In genomic region chrX:12976819-12977758, GRCh38 we compare ENCODE assay signal across 8 cellular contexts. TPM values are rescaled to one million over a fixed set of nuclear protein-coding genes. Genes with fewer than 3 reads are reported as not detected.
DNase-seq lines count a peak whose midpoint lies in the region; ATAC-seq and TF ChIP-seq lines count a peak whose summit lies in the region.
"Not testable (repeated sequence)": the region's sequence is repeated elsewhere in the genome, so short reads cannot be mapped to it uniquely, and the experiment has no call there.

No MANE protein-coding gene starts in this region.

- H3K27me3 ChIP-seq in adrenal gland; right lobe of liver; prostate gland (replicated peaks; ENCODE audit: insufficient read depth); vagina: not testable (repeated sequence)

- not testable (repeated sequence) for H3K9me3 Mint-ChIP-seq in T-cell

- peak in 1 of 2 donors; percentile 4 for TF ChIP-seq POLR2A in adrenal gland (IDR thresholded peaks at IDR 0.05)
- TF ChIP-seq POLR2A in right lobe of liver (IDR thresholded peaks at IDR 0.05); prostate gland (IDR thresholded peaks at IDR 0.05); vagina (IDR thresholded peaks at IDR 0.05): not testable (repeated sequence)

- CTCF ChIA-PET in T-cell (lab: Charles Lee) = interaction anchor here (0.6 to 4.2 kb wide), 7 partner anchors 7 to 116 kb away, joined by 3 to 22 read pairs (median 8); no protein-coding TSS in a partner anchor

- H3K4me1 Mint-ChIP-seq in T-cell = peaks cover 32 to 74% (median 43%) of the 10 kb centered on the region in 3 donors

- not testable (repeated sequence) for H3K27me3 Mint-ChIP-seq in T-cell

- intact Hi-C loops in adrenal gland (cut with DNase I); right lobe of liver (cut with DNase I); prostate gland (cut with DNase I): not testable (repeated sequence)
- intact Hi-C loops in vagina (cut with DNase I) = loop anchor here (10.0 kb wide), 1 partner anchor 118 kb away; no protein-coding TSS in a partner anchor

- TF ChIP-seq CTCF in adrenal gland (IDR thresholded peaks at IDR 0.05); epithelial cell of esophagus (IDR thresholded peaks at IDR 0.05; ENCODE audit: insufficient read depth, low read depth, low read length, missing control alignments); right lobe of liver (IDR thresholded peaks at IDR 0.05); prostate gland (IDR thresholded peaks at IDR 0.05); vagina (IDR thresholded peaks at IDR 0.05): not testable (repeated sequence)

- peaks cover 31% of the 10 kb centered on the region for H3K36me3 Mint-ChIP-seq in T-cell

- peaks cover 30% of the 10 kb centered on the region for H3K36me3 ChIP-seq in KOPT-K1 (ENCODE audit: insufficient read depth, low read length)
- H3K36me3 ChIP-seq in adrenal gland (replicated peaks in 1 of 2); right lobe of liver; prostate gland; vagina: not testable (repeated sequence)

- not testable (repeated sequence) for DNase-seq in T-cell; adrenal gland; right lobe of liver; prostate gland (ENCODE audit: low spot score); vagina (ENCODE audit: extremely low spot score in 2 of 2)
- DNase-seq in epithelial cell of esophagus (ENCODE audit: low read depth) = peak; percentile 9

- H3K4me3 ChIP-seq in GM08714 (ENCODE audit: low read length) (peak overlapping the region; percentile 74), adrenal gland (peak overlapping the region in 1 of 4 donors; percentile 68), epithelial cell of esophagus (ENCODE audit: low read length) (peak overlapping the region; percentile 76), right lobe of liver (peak overlapping the region; percentile 70 to 74 (median 73)), prostate gland (peak overlapping the region in 1 of 2 donors; percentile 51), vagina (peak overlapping the region; percentile 49 to 63)

- 29 to 47% (median 42%) methylated on average over 12 of the region's 12 CpGs for WGBS in adrenal gland, 4 donors
- 51% methylated on average over 12 of the region's 12 CpGs for WGBS in right lobe of liver (ENCODE audit: insufficient coverage, low coverage, low lambda C conversion rate, missing lambda C conversion rate)
- 24% methylated on average over 12 of the region's 12 CpGs for WGBS in prostate gland

- peak overlapping the region; percentile 79 to 97 (median 94) for H3K4me3 Mint-ChIP-seq in T-cell

- H3K27ac ChIP-seq in KOPT-K1 (ENCODE audit: low read depth, low read length, poor library complexity, severe bottlenecking) (peak overlapping the region; percentile 100), adrenal gland (peak overlapping the region in 3 of 5 donors; percentile 72 to 92 (median 90)), right lobe of liver (peak overlapping the region in 2 of 3 donors; percentile 80 to 91), prostate gland (peak overlapping the region; percentile 18 to 86), vagina (peak overlapping the region; percentile 92)

- ATAC-seq in T-cell (replicated peaks in 1 of 4); right lobe of liver: not testable (repeated sequence)

- POLR2A ChIA-PET in T-cell (lab: Charles Lee) = interaction anchor here (0.6 to 2.9 kb wide), 27 partner anchors 10 to 1053 kb away, joined by 3 to 29 read pairs (median 6); partner anchors contain the start of gene GEMIN8 (in 1 of the 2)

- H3K27ac Mint-ChIP-seq in T-cell = peak overlapping the region; percentile 96 to 100

- not testable (repeated sequence) for H3K4me1 ChIP-seq in adrenal gland (replicated peaks in 1 of 2); right lobe of liver; prostate gland (replicated peaks); vagina

- H3K9me3 ChIP-seq in KOPT-K1 (ENCODE audit: insufficient read depth, low read length, poor library complexity, severe bottlenecking); adrenal gland (replicated peaks in 1 of 3); right lobe of liver; prostate gland; vagina: not testable (repeated sequence)

RNA-seq across cellular contexts. Expression of gene TMSB4X, which starts 2.2 kb away (rescaled TPM):
- total RNA-seq in T-cell (1,000 to 10,000 TPM; 5,030 to 6,201 (median 5,880) TPM), adrenal gland (1,000 to 10,000 TPM; 3,090 to 9,144 (median 3,958) TPM), right lobe of liver (1,000 to 10,000 TPM in 1 of 6 experiments, 100 to 1,000 TPM in 5; 348 to 1,121 (median 708) TPM), prostate gland (1,000 to 10,000 TPM; 1,116 to 1,330 TPM), vagina (3,119 TPM)
- polyA plus RNA-seq in adrenal gland = 1,000 to 10,000 TPM; 2,395 to 6,385 (median 6,130) TPM
